ENCODE assay signal across 1 cellular context in the genomic region with DNA sequence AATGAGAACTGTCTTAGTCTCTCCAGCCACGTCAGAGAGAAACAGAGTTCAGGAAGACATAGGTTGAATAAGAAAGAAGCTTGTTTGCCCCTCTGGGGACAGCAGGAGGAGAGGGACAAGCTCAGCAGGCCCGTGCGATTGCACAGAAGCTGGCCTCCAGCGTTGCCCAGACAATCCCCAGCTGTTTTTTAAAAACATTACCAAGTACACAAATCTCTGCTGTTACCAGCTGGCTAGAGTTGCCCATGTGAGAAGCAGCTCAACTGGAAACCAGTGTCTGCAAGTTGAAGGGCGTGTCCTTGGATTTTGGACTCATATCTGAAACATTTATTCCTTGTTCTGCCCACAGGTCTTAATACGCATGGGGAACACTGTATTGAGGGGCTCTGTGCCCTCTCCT.
TF ChIP-seq lines count a peak whose summit lies in the region.

No MANE protein-coding gene starts in this region.

TF ChIP-seq in HepG2, 621 proteins besides CTCF, POLR2A, EP300 and RAD21:
- TF ChIP-seq TFAP4 (IDR thresholded peaks at IDR 0.05; ENCODE audit: borderline replicate concordance, low read depth), result peak; percentile 29; the same call in 1 of the 2 replicates
- no peak for TF ChIP-seq ARNTL (CRISPR knock-in tag; IDR thresholded peaks at IDR 0.05)
- no peak for TF ChIP-seq ZNF614 (CRISPR knock-in tag; IDR thresholded peaks at IDR 0.05; ENCODE audit: borderline replicate concordance)
- TF ChIP-seq RFX1 (IDR thresholded peaks at IDR 0.05), result peak; percentile 27; the same call in 1 of the 2 replicates
- TF ChIP-seq, protein P1, sequence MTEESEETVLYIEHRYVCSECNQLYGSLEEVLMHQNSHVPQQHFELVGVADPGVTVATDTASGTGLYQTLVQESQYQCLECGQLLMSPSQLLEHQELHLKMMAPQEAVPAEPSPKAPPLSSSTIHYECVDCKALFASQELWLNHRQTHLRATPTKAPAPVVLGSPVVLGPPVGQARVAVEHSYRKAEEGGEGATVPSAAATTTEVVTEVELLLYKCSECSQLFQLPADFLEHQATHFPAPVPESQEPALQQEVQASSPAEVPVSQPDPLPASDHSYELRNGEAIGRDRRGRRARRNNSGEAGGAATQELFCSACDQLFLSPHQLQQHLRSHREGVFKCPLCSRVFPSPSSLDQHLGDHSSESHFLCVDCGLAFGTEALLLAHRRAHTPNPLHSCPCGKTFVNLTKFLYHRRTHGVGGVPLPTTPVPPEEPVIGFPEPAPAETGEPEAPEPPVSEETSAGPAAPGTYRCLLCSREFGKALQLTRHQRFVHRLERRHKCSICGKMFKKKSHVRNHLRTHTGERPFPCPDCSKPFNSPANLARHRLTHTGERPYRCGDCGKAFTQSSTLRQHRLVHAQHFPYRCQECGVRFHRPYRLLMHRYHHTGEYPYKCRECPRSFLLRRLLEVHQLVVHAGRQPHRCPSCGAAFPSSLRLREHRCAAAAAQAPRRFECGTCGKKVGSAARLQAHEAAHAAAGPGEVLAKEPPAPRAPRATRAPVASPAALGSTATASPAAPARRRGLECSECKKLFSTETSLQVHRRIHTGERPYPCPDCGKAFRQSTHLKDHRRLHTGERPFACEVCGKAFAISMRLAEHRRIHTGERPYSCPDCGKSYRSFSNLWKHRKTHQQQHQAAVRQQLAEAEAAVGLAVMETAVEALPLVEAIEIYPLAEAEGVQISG (CRISPR knock-in tag; IDR thresholded peaks at IDR 0.05), result peak; percentile 38; the same call in 1 of the 2 replicates
